In genomic region chr19:43652546-43652874, GRCh38 we compare ENCODE assay signal across 1 cellular context.
TF ChIP-seq lines count a peak whose summit lies in the region.

No MANE protein-coding gene starts in this region.

TF ChIP-seq in SK-N-SH, 30 proteins besides CTCF, POLR2A, EP300 and RAD21:
- TF ChIP-seq FOSL2 (IDR thresholded peaks at IDR 0.05; ENCODE audit: borderline replicate concordance, low read depth) (no peak), CHD2 (IDR thresholded peaks at IDR 0.05; ENCODE audit: low read length, partially characterized antibody) (no peak), TCF12 (IDR thresholded peaks at IDR 0.05) (no peak), FOXJ3 (CRISPR knock-in tag; IDR thresholded peaks at IDR 0.05) (no peak), MAX (IDR thresholded peaks at IDR 0.05; ENCODE audit: low read depth) (no peak), GABPA (IDR thresholded peaks at IDR 0.05; ENCODE audit: low read depth) (no peak), ELF1 (IDR thresholded peaks at IDR 0.05) (no peak), USF2 (IDR thresholded peaks at IDR 0.05; ENCODE audit: borderline replicate concordance, low read depth, low read length) (no peak), FOXM1 (IDR thresholded peaks at IDR 0.05; ENCODE audit: low read depth) (no peak), POLR2AphosphoS5 (IDR thresholded peaks at IDR 0.05; ENCODE audit: low read depth, low read length) (no peak), GATA2 (CRISPR knock-in tag; IDR thresholded peaks at IDR 0.05) (no peak), REST (IDR thresholded peaks at IDR 0.05; ENCODE audit: low read depth, low read length) (no peak), MXI1 (IDR thresholded peaks at IDR 0.05; ENCODE audit: low read depth, low read length) (no peak), MEF2A (IDR thresholded peaks at IDR 0.05; ENCODE audit: borderline replicate concordance, low read depth) (no peak)
- TF ChIP-seq, protein P1, sequence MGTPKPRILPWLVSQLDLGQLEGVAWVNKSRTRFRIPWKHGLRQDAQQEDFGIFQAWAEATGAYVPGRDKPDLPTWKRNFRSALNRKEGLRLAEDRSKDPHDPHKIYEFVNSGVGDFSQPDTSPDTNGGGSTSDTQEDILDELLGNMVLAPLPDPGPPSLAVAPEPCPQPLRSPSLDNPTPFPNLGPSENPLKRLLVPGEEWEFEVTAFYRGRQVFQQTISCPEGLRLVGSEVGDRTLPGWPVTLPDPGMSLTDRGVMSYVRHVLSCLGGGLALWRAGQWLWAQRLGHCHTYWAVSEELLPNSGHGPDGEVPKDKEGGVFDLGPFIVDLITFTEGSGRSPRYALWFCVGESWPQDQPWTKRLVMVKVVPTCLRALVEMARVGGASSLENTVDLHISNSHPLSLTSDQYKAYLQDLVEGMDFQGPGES (IDR thresholded peaks at IDR 0.05; ENCODE audit: low read depth, low read length), result no peak
- TF ChIP-seq, protein P2, sequence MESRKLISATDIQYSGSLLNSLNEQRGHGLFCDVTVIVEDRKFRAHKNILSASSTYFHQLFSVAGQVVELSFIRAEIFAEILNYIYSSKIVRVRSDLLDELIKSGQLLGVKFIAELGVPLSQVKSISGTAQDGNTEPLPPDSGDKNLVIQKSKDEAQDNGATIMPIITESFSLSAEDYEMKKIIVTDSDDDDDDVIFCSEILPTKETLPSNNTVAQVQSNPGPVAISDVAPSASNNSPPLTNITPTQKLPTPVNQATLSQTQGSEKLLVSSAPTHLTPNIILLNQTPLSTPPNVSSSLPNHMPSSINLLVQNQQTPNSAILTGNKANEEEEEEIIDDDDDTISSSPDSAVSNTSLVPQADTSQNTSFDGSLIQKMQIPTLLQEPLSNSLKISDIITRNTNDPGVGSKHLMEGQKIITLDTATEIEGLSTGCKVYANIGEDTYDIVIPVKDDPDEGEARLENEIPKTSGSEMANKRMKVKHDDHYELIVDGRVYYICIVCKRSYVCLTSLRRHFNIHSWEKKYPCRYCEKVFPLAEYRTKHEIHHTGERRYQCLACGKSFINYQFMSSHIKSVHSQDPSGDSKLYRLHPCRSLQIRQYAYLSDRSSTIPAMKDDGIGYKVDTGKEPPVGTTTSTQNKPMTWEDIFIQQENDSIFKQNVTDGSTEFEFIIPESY (IDR thresholded peaks at IDR 0.05; ENCODE audit: borderline replicate concordance, low read depth), result no peak
